Comparison of ENCODE assay signal across 16 cellular contexts in the genomic region with DNA sequence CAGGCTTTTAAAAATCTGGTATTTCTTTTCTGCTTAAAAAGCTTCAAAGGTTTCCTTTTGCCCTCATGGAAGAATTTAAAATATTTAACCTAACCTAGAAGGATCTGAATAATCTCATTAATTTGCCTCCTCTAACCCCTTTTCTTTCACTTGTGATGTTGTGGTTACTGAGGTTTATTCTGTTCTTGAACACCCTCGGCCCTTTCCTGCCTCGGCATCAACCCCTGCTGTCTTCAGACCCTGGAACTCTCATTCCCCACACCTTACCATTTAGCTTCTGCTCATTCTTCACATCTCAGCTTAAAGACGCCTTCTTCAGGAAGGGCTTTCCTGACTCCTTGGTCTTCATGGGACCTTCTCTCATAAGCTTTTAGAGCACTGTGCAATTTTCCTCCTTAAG.
DNase-seq lines count a peak whose midpoint lies in the region; ATAC-seq and TF ChIP-seq lines count a peak whose summit lies in the region.
"Had no signal": no experiment of that assay in that cellular context is flagged by ENCODE, and none has a peak within 500 bp of the region (broad histone marks: within the 10 kb centered on the region; RNA-seq: fewer than 3 reads in every experiment).

No MANE protein-coding gene starts in this region.

- TF ChIP-seq CTCF in coronary artery (IDR thresholded peaks at IDR 0.05), result no peak
- TF ChIP-seq CTCF in thoracic aorta (IDR thresholded peaks at IDR 0.05), result no peak
- no peak for TF ChIP-seq CTCF in body of pancreas (IDR thresholded peaks at IDR 0.05)
- no peak for TF ChIP-seq CTCF in A673 (conservative IDR thresholded peaks at IDR 0.05; ENCODE audit: low read depth, low read length)

- peaks cover 4% of the 10 kb centered on the region for H3K27me3 Mint-ChIP-seq in activated naive CD8-positive, alpha-beta T cell treated with anti-CD3 and anti-CD28 coated beads, Interleukin-2, amount 10 ng/mL, durations not matched to agents 7 days and 5 days
- H3K27me3 Mint-ChIP-seq in activated naive CD8-positive, alpha-beta T cell treated with anti-CD3 and anti-CD28 coated beads, Interleukin-2, amount 50 U/mL, for 24 hours, result no peaks in the 10 kb centered on the region

- no peak for DNase-seq in activated naive CD8-positive, alpha-beta T cell treated with anti-CD3 and anti-CD28 coated beads, Interleukin-2, amount 10 ng/mL, durations not matched to agents 7 days and 5 days
- DNase-seq in activated naive CD8-positive, alpha-beta T cell treated with anti-CD3 and anti-CD28 coated beads, Interleukin-2, amount 50 U/mL, for 24 hours, result no peak
- DNase-seq in adipocyte (ENCODE audit: low read depth), result peak; percentile 4
- no peak for DNase-seq in coronary artery (ENCODE audit: low spot score)
- no peak for DNase-seq in thoracic aorta (ENCODE audit: low spot score)
- DNase-seq in body of pancreas, result no peak
- no peak for DNase-seq in A673 (ENCODE audit: low spot score)
- DNase-seq in NCI-H446 (lab: John Stamatoyannopoulos, UW), result no peak
- DNase-seq: DMS153, H7, Kasumi-1, NCI-H1417, NCI-H2029, NCI-H524 had no signal

- no peaks in the 10 kb centered on the region for H3K27me3 ChIP-seq in adipocyte (replicated peaks; ENCODE audit: control insufficient read depth, insufficient read depth, low read length)
- no peaks in the 10 kb centered on the region for H3K27me3 ChIP-seq in thoracic aorta (replicated peaks; ENCODE audit: insufficient read depth)
- no peaks in the 10 kb centered on the region for H3K27me3 ChIP-seq in body of pancreas
- H3K27me3 ChIP-seq in A673 (replicated peaks; ENCODE audit: insufficient read depth, low read depth, low read length, poor library complexity), result no peaks in the 10 kb centered on the region

- H3K9me3 ChIP-seq in adipocyte (ENCODE audit: control insufficient read depth, low read length) (no peaks in the 10 kb centered on the region), thoracic aorta (no peaks in the 10 kb centered on the region), body of pancreas (no peaks in the 10 kb centered on the region), A673 (ENCODE audit: low read depth, low read length, poor library complexity, severe bottlenecking) (peaks cover 7% of the 10 kb centered on the region)

- intact Hi-C loops in body of pancreas (cut with DNase I), result no loop called here
- intact Hi-C loops in A673 (cut with micrococcal nuclease; ENCODE audit: unreplicated experiment), result no loop called here

- H3K4me3 ChIP-seq in adipocyte (ENCODE audit: low read length) (no peak overlapping the region), coronary artery (no peak overlapping the region), thoracic aorta (peak overlapping the region; percentile 15), body of pancreas (no peak overlapping the region), A673 (ENCODE audit: low read depth, low read length, poor library complexity, severe bottlenecking) (no peak overlapping the region)

- 55 to 69% methylated on average over 3 of the region's 3 CpGs for WGBS in body of pancreas, 2 donors

- no peak overlapping the region for H3K4me3 Mint-ChIP-seq in activated naive CD8-positive, alpha-beta T cell treated with anti-CD3 and anti-CD28 coated beads, Interleukin-2, amount 10 ng/mL, durations not matched to agents 7 days and 5 days
- H3K4me3 Mint-ChIP-seq in activated naive CD8-positive, alpha-beta T cell treated with anti-CD3 and anti-CD28 coated beads, Interleukin-2, amount 50 U/mL, for 24 hours, result no peak overlapping the region

- H3K27ac Mint-ChIP-seq in activated naive CD8-positive, alpha-beta T cell treated with anti-CD3 and anti-CD28 coated beads, Interleukin-2, amount 10 ng/mL, durations not matched to agents 7 days and 5 days, result no peak overlapping the region
- H3K27ac Mint-ChIP-seq in activated naive CD8-positive, alpha-beta T cell treated with anti-CD3 and anti-CD28 coated beads, Interleukin-2, amount 50 U/mL, for 24 hours, result no peak overlapping the region

- peaks cover 13% of the 10 kb centered on the region for H3K4me1 Mint-ChIP-seq in activated naive CD8-positive, alpha-beta T cell treated with anti-CD3 and anti-CD28 coated beads, Interleukin-2, amount 10 ng/mL, durations not matched to agents 7 days and 5 days
- H3K4me1 Mint-ChIP-seq in activated naive CD8-positive, alpha-beta T cell treated with anti-CD3 and anti-CD28 coated beads, Interleukin-2, amount 50 U/mL, for 24 hours, result peaks cover 11% of the 10 kb centered on the region

- no TSS peak for BruUV-seq in A673 (replicated peaks; lab: Mats Ljungman, UMichigan)

- CTCF ChIA-PET in A673 (lab: Charles Lee), result no interaction called here

- H3K9me3 Mint-ChIP-seq in activated naive CD8-positive, alpha-beta T cell treated with anti-CD3 and anti-CD28 coated beads, Interleukin-2, amount 10 ng/mL, durations not matched to agents 7 days and 5 days, result peaks cover 3% of the 10 kb centered on the region
- H3K9me3 Mint-ChIP-seq in activated naive CD8-positive, alpha-beta T cell treated with anti-CD3 and anti-CD28 coated beads, Interleukin-2, amount 50 U/mL, for 24 hours, result no peaks in the 10 kb centered on the region

- H3K9ac ChIP-seq in adipocyte (ENCODE audit: low read length), result no peak overlapping the region

- TF ChIP-seq POLR2A in body of pancreas (IDR thresholded peaks at IDR 0.05), result no peak

- POLR2A ChIA-PET in activated naive CD8-positive, alpha-beta T cell treated with anti-CD3 and anti-CD28 coated beads, Interleukin-2, amount 10 ng/mL, durations not matched to agents 7 days and 5 days (lab: Charles Lee), result no interaction called here
- POLR2A ChIA-PET in A673 (lab: Charles Lee; ENCODE audit: low non-redundant PET), result no interaction called here

- H3K36me3 Mint-ChIP-seq in activated naive CD8-positive, alpha-beta T cell treated with anti-CD3 and anti-CD28 coated beads, Interleukin-2, amount 10 ng/mL, durations not matched to agents 7 days and 5 days, result no peaks in the 10 kb centered on the region
- no peaks in the 10 kb centered on the region for H3K36me3 Mint-ChIP-seq in activated naive CD8-positive, alpha-beta T cell treated with anti-CD3 and anti-CD28 coated beads, Interleukin-2, amount 50 U/mL, for 24 hours (ENCODE audit: low read depth)

- H3K36me3 ChIP-seq in adipocyte (ENCODE audit: control insufficient read depth, insufficient read depth, low read length, severe bottlenecking) (no peaks in the 10 kb centered on the region), thoracic aorta (no peaks in the 10 kb centered on the region), body of pancreas (replicated peaks in 1 of 2; ENCODE audit: insufficient read depth in 1 of 2, low read depth in 2 of 2) (no peaks in the 10 kb centered on the region), A673 (ENCODE audit: insufficient read depth, low read length, poor library complexity, severe bottlenecking) (no peaks in the 10 kb centered on the region)

- peak; percentile 65 for ATAC-seq in activated naive CD8-positive, alpha-beta T cell treated with anti-CD3 and anti-CD28 coated beads, Interleukin-2, amount 10 ng/mL, durations not matched to agents 7 days and 5 days (ENCODE audit: low read depth)
- no peak for ATAC-seq in activated naive CD8-positive, alpha-beta T cell treated with anti-CD3 and anti-CD28 coated beads, Interleukin-2, amount 50 U/mL, for 24 hours
- ATAC-seq in thoracic aorta (ENCODE audit: insufficient number of reproducible peaks, low FRiP score, low read depth) (no peak), body of pancreas (no peak)

- H3K27ac ChIP-seq in coronary artery (peak overlapping the region; percentile 2 to 44), thoracic aorta (peak overlapping the region; percentile 53 to 80), body of pancreas (no peak overlapping the region), A673 (ENCODE audit: low read depth, low read length, poor library complexity, severe bottlenecking) (no peak overlapping the region)
- H3K27ac ChIP-seq: C4-2B, RWPE1 had no signal

- H3K4me1 ChIP-seq in adipocyte (ENCODE audit: control insufficient read depth, insufficient read depth, low read length) (peaks cover 9% of the 10 kb centered on the region), thoracic aorta (ENCODE audit: control insufficient read depth in 1 of 2, low read depth in 2 of 2) (peaks cover 8 to 15% of the 10 kb centered on the region in 2 donors), body of pancreas (no peaks in the 10 kb centered on the region), A673 (ENCODE audit: insufficient read depth, low read length, poor library complexity, severe bottlenecking) (no peaks in the 10 kb centered on the region)

Comparison
In these comparisons a context has a peak if more than half of its experiments do, and no peak if none do; other contexts are left out.
1. H3K27ac ChIP-seq: peak in coronary artery (2 of 2) and thoracic aorta (2 of 2); none in body of pancreas (0 of 4) and A673 (single experiment).